8 cellular contexts compared by ENCODE assay signal in genomic region chr4:128468485-128468989, GRCh38.
A peak's percentile ranks its signal among the peaks of the same experiment; 100 is the strongest.
DNase-seq lines count a peak whose midpoint lies in the region; TF ChIP-seq lines count a peak whose summit lies in the region.

No MANE protein-coding gene starts in this region.

- no peaks in the 10 kb centered on the region for H3K27me3 ChIP-seq in neural cell (ENCODE audit: insufficient read depth, low read depth, low read length)
- H3K27me3 ChIP-seq in H7 (ENCODE audit: control insufficient read depth, insufficient read depth, low read length), result no peaks in the 10 kb centered on the region
- H3K27me3 ChIP-seq in mesendoderm (ENCODE audit: insufficient read depth, low read length, poor library complexity), result no peaks in the 10 kb centered on the region

- H3K56ac ChIP-seq in mesendoderm (ENCODE audit: low read length), result no peak overlapping the region

- peak; percentile 74 for TF ChIP-seq EP300 in neural cell (conservative IDR thresholded peaks at IDR 0.05; ENCODE audit: poor library complexity, severe bottlenecking)

- H2BK15ac ChIP-seq in mesendoderm (replicated peaks; ENCODE audit: low read depth), result no peak overlapping the region

- H3K23ac ChIP-seq in mesendoderm (ENCODE audit: low read length), result no peak overlapping the region

- H3K9me2 ChIP-seq in neural cell (ENCODE audit: insufficient read depth, low read length), result no peaks in the 10 kb centered on the region

- H2BK5ac ChIP-seq in mesendoderm (ENCODE audit: low read length), result no peak overlapping the region

- no CpG with 5 or more reads among the region's 5 CpGs for WGBS in mesendoderm (ENCODE audit: extremely low coverage, insufficient coverage, low lambda C conversion rate)

- H3K79me2 ChIP-seq in neural cell (replicated peaks; ENCODE audit: insufficient read depth, low read length) (no peaks in the 10 kb centered on the region), mesendoderm (ENCODE audit: control insufficient read depth, insufficient read depth, low read length) (no peaks in the 10 kb centered on the region)

- no peaks in the 10 kb centered on the region for H3K36me3 ChIP-seq in neural cell (ENCODE audit: insufficient read depth, low read length)
- H3K36me3 ChIP-seq in H7 (replicated peaks; ENCODE audit: control insufficient read depth, insufficient read depth, low read length), result no peaks in the 10 kb centered on the region
- no peaks in the 10 kb centered on the region for H3K36me3 ChIP-seq in mesendoderm (ENCODE audit: control insufficient read depth, insufficient read depth, low read length)

- H3K4me2 ChIP-seq in neural cell (ENCODE audit: low read length), result no peak overlapping the region
- no peak overlapping the region for H3K4me2 ChIP-seq in mesendoderm (ENCODE audit: low read length)

- H3K4me1 ChIP-seq in mesendoderm (ENCODE audit: control insufficient read depth, low read depth, low read length), result no peaks in the 10 kb centered on the region

- no peak for TF ChIP-seq RAD21 in neural cell (conservative IDR thresholded peaks at IDR 0.05)

- no peaks in the 10 kb centered on the region for H3F3A ChIP-seq in neural cell (ENCODE audit: insufficient read depth, low read length, poor library complexity, severe bottlenecking)

- H3K9ac ChIP-seq in neural cell (ENCODE audit: low read length), result peak overlapping the region; percentile 11
- no peak overlapping the region for H3K9ac ChIP-seq in mesendoderm (ENCODE audit: low read length)

- H3K4ac ChIP-seq in mesendoderm (ENCODE audit: low read depth, low read length), result no peak overlapping the region

- H3K4me3 ChIP-seq in epithelial cell of proximal tubule (ENCODE audit: low read depth, low read length), result peak overlapping the region; percentile 4
- H3K4me3 ChIP-seq in neural cell (ENCODE audit: low read length), result peak overlapping the region; percentile 20
- no peak overlapping the region for H3K4me3 ChIP-seq in H7 (ENCODE audit: insufficient read depth, low read depth, low read length)
- H3K4me3 ChIP-seq in mesendoderm (ENCODE audit: low read length), result no peak overlapping the region

- no peak overlapping the region for H2BK120ac ChIP-seq in mesendoderm (ENCODE audit: low read depth, low read length)

- H4K8ac ChIP-seq in mesendoderm (ENCODE audit: low read depth, low read length), result no peak overlapping the region

- H4K20me1 ChIP-seq in neural cell (ENCODE audit: insufficient read depth), result no peaks in the 10 kb centered on the region

- no peak overlapping the region for H2AFZ ChIP-seq in neural cell (ENCODE audit: low read depth, low read length)

- DNase-seq in AG09319 (ENCODE audit: extremely low read depth, low read depth) (peak; percentile 91), NCI-H2227 (lab: John Stamatoyannopoulos, UW; ENCODE audit: unreplicated experiment) (peak; percentile 44), epithelial cell of proximal tubule (ENCODE audit: low read depth) (peak; percentile 85), SIG-M5 treated with dmso at 0.1 percent for 504 hours (lab: John Stamatoyannopoulos, UW; ENCODE audit: unreplicated experiment) (no peak), H7 (no peak), mesendoderm (no peak), NCI-H1930 (lab: John Stamatoyannopoulos, UW) (no peak)

- no peak overlapping the region for H3K18ac ChIP-seq in mesendoderm (ENCODE audit: low read length)

- TF ChIP-seq CTCF in AG09319 (IDR thresholded peaks at IDR 0.05; ENCODE audit: low read depth, low read length) (no peak), epithelial cell of proximal tubule (conservative IDR thresholded peaks at IDR 0.05; ENCODE audit: low read depth, low read length) (no peak), neural cell (IDR thresholded peaks at IDR 0.05; ENCODE audit: poor library complexity, severe bottlenecking) (no peak)

- no peak overlapping the region for H2AK5ac ChIP-seq in mesendoderm (ENCODE audit: low read length)

- H4K5ac ChIP-seq in mesendoderm (ENCODE audit: low read length), result no peak overlapping the region

- no peaks in the 10 kb centered on the region for H3K9me3 ChIP-seq in neural cell (ENCODE audit: low read length)

- H3K79me1 ChIP-seq in mesendoderm (ENCODE audit: low read length), result no peaks in the 10 kb centered on the region

- H3K27ac ChIP-seq in neural cell (ENCODE audit: low read length) (peak overlapping the region; percentile 65), mesendoderm (ENCODE audit: low read depth, low read length) (no peak overlapping the region)

TF ChIP-seq in neural cell, 6 proteins besides CTCF, POLR2A, EP300 and RAD21:
- TF ChIP-seq POLR2AphosphoS5 (IDR thresholded peaks at IDR 0.05), result peak; percentile 67
- no peak for TF ChIP-seq EZH2 (IDR thresholded peaks at IDR 0.05; ENCODE audit: borderline replicate concordance, insufficient read depth, low read length, poor library complexity, severe bottlenecking)
- peak; percentile 40 for TF ChIP-seq REST (IDR thresholded peaks at IDR 0.05; ENCODE audit: borderline replicate concordance)

Comparison
In these comparisons a context has a peak if more than half of its experiments do, and no peak if none do; other contexts are left out.
1. DNase-seq: peak in AG09319 (single experiment), NCI-H2227 (single experiment) and epithelial cell of proximal tubule (single experiment); none in SIG-M5 treated with dmso at 0.1 percent for 504 hours (single experiment), H7 (single experiment), mesendoderm (single experiment) and NCI-H1930 (0 of 2).
2. H3K4me3 ChIP-seq: peak in epithelial cell of proximal tubule (single experiment) and neural cell (single experiment); none in H7 (single experiment) and mesendoderm (single experiment).